ENCODE assay signal across 21 cellular contexts in the genomic region with DNA sequence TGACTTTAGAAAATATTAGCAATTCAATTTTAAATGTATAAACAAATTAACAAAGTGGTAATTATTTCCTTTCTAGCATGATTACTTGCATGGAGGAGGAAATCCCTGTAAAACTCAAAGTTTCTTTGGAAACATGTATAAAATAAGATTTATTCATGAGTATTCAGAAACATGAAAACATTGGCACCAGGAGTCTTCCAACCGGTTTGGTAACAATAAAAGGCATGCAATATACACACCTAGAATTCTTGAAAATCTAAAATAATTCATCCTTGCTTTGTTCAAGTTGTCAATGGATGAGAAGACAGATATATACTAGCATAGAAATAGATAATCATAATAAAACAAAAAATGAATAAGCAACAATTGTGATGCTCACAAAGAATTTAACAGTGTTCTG.
"Had no signal": no experiment of that assay in that cellular context is flagged by ENCODE, and none has a peak within 500 bp of the region (broad histone marks: within the 10 kb centered on the region; RNA-seq: fewer than 3 reads in every experiment).

No MANE protein-coding gene starts in this region.

- H3K36me3 ChIP-seq: ascending aorta had no signal

- H3K4me3 ChIP-seq: ascending aorta, body of pancreas had no signal

- DNase-seq: activated CD4-positive, alpha-beta memory T cell treated with anti-CD3 and anti-CD28 coated beads for 36 hours; activated CD4-positive, alpha-beta T cell treated with anti-CD3 and anti-CD28 coated beads, Interleukin-2, amount 10 ng/mL, durations not matched to agents 7 days and 5 days; activated CD4-positive, CD25-positive, alpha-beta regulatory T cell; activated CD8-positive, alpha-beta memory T cell treated with anti-CD3 and anti-CD28 coated beads for 24 hours; activated effector memory CD4-positive, alpha-beta T cell treated with anti-CD3 and anti-CD28 coated beads, Interleukin-2, amount 50 U/mL, for 16 hours; activated naive CD4-positive, alpha-beta T cell treated with Interleukin-2 at 50 U/mL for 16 hours; activated naive CD8-positive, alpha-beta T cell treated with anti-CD3 and anti-CD28 coated beads, Interleukin-2, amount 50 U/mL, for 24 hours; activated T-cell treated with anti-CD3 and anti-CD28 coated beads, Interleukin-2, amount 50 U/mL, for 4 hours; amniotic stem cell; body of pancreas; central memory CD4-positive, alpha-beta T cell; KG1; NCI-H1092; NCI-H1417; NCI-H1694; NCI-H2029 treated with DMSO at 0.1 percent for 48 hours; OCI-M1; SHP77 treated with DMSO at 0.1 percent for 48 hours; T-helper 9 cell had no signal

- H3K27ac ChIP-seq: ascending aorta, body of pancreas had no signal

- H3K4me1 ChIP-seq: ascending aorta, body of pancreas had no signal

- ATAC-seq: activated naive CD4-positive, alpha-beta T cell treated with anti-CD3 and anti-CD28 coated beads, Interleukin-2, amount 50 U/mL, for 72 hours; activated naive CD8-positive, alpha-beta T cell treated with anti-CD3 and anti-CD28 coated beads, Interleukin-2, amount 50 U/mL, for 24 hours; activated T-cell treated with anti-CD3 and anti-CD28 coated beads, Interleukin-2, amount 50 U/mL, for 4 hours; body of pancreas had no signal

- H3K27me3 ChIP-seq: ascending aorta, body of pancreas had no signal

- H3K9me3 ChIP-seq: ascending aorta, body of pancreas had no signal
